8 cellular contexts compared by ENCODE assay signal in genomic region chr20:50744143-50744792, GRCh38. TPM values are rescaled to one million over a fixed set of nuclear protein-coding genes. Genes with fewer than 3 reads are reported as not detected.
DNase-seq lines count a peak whose midpoint lies in the region; ATAC-seq, FAIRE-seq and TF ChIP-seq lines count a peak whose summit lies in the region.

No MANE protein-coding gene starts in this region.

- 0 out of 4 replicates have a peak, but pooled peaks of 1 of the 3 experiments have one; percentile 9 for TF ChIP-seq CTCF in H1 (IDR thresholded peaks at IDR 0.05; ENCODE audit: control extremely low read depth in 1 of 3, insufficient read depth in 1 of 3, low read depth in 1 of 3, low read length in 3 of 3)

- DNase-seq in ELF-1 (ENCODE audit: low read depth, low spot score) (peak; percentile 94), NCI-H69 (lab: John Stamatoyannopoulos, UW) (peak; percentile 50), H1 (ENCODE audit: low read depth in 1 of 2, low spot score in 2 of 2) (peak in 1 of 2 experiments; percentile 46), putamen (ENCODE audit: low spot score) (no peak), T-helper 1 cell (no peak)
- DNase-seq in activated CD4-positive, alpha-beta T cell treated with anti-CD3 and anti-CD28 coated beads for 4 hours: no peak

- TF ChIP-seq EP300 in H1 (IDR thresholded peaks at IDR 0.05; ENCODE audit: borderline replicate concordance in 1 of 2, low read depth in 2 of 2, low read length in 2 of 2): no peak

- H3K9ac ChIP-seq in H1 (replicated peaks in 1 of 4; ENCODE audit: extremely low read depth in 1 of 4, low read depth in 3 of 4, low read length in 3 of 4) (no peak overlapping the region), mucosa of rectum (ENCODE audit: low read depth in 1 of 2, low read length in 2 of 2) (no peak overlapping the region)

- peak; percentile 23 to 45; a peak in 2 of 4 replicates for TF ChIP-seq RAD21 in H1 (IDR thresholded peaks at IDR 0.05 in 1 of 2, conservative IDR thresholded peaks at IDR 0.05 in 1 of 2; ENCODE audit: low read depth in 2 of 2, low read length in 2 of 2)

- H3K27ac ChIP-seq in H1 (ENCODE audit: low read depth, low read length): 0 out of 2 replicates have a peak overlapping the region, but pooled peaks have one; percentile 45
- peak overlapping the region; percentile 62 to 74 for H3K27ac ChIP-seq in mucosa of rectum (ENCODE audit: low read depth in 2 of 2, low read length in 2 of 2)

- no peak overlapping the region for H3K4ac ChIP-seq in H1 (replicated peaks; ENCODE audit: insufficient read length, low read depth, low read length)

- no peaks in the 10 kb centered on the region; the same call in 1 of the 2 replicates for H3K79me1 ChIP-seq in H1 (ENCODE audit: low read depth, low read length)

- H2BK20ac ChIP-seq in H1 (ENCODE audit: low read length): no peak overlapping the region

- 0 out of 2 replicates have a peak, but pooled peaks cover 1% of the 10 kb centered on the region for H3K23me2 ChIP-seq in H1 (ENCODE audit: low read depth, low read length)

- H4K8ac ChIP-seq in H1 (ENCODE audit: extremely low read depth, insufficient read depth, low read length): no peak overlapping the region

- no peak overlapping the region for H2AFZ ChIP-seq in H1 (ENCODE audit: low read length)

- H3K56ac ChIP-seq in H1 (replicated peaks; ENCODE audit: insufficient read length, low read depth, low read length): no peak overlapping the region

- no peak overlapping the region for H3K14ac ChIP-seq in H1 (ENCODE audit: insufficient read length)

- H3K79me2 ChIP-seq in H1 (ENCODE audit: control insufficient read depth in 1 of 2, insufficient read depth in 2 of 2, low read length in 2 of 2): peaks cover 0 to 50% of the 10 kb centered on the region in 2 experiments; a peak in 2 of 4 replicates

- no peak overlapping the region for H2BK15ac ChIP-seq in H1 (ENCODE audit: low read length)

- no peak overlapping the region for H3K4me2 ChIP-seq in H1 (ENCODE audit: insufficient read depth in 1 of 2, low read depth in 2 of 2, low read length in 2 of 2)

- no peak overlapping the region for H3K23ac ChIP-seq in H1 (ENCODE audit: insufficient read length)

- no peak for FAIRE-seq in H1 (lab: Jason Lieb, UNC)

- H3K9me3 ChIP-seq in H1 (ENCODE audit: insufficient read depth in 2 of 2, low read depth in 1 of 2, low read length in 1 of 2) (no peaks in the 10 kb centered on the region), mucosa of rectum (ENCODE audit: control insufficient read depth in 2 of 2, low read length in 2 of 2) (no peaks in the 10 kb centered on the region)

- POLR2A ChIA-PET in H1 (lab: Charles Lee; ENCODE audit: partially characterized antibody): interaction anchor here (0.6 to 2.5 kb wide), 4 partner anchors 10 to 86 kb away, joined by 3 to 12 read pairs (median 3); partner anchors contain the start of gene PARD6B

- no peak overlapping the region; the same call in 1 of the 2 replicates for H3K18ac ChIP-seq in H1 (ENCODE audit: extremely low read depth, low read length)

- H3K36me3 ChIP-seq in H1 (ENCODE audit: control insufficient read depth in 2 of 4, insufficient read depth in 4 of 4, low read length in 3 of 4) (peaks cover 0 to 11% (median 0%) of the 10 kb centered on the region in 4 experiments; a peak in 2 of 8 replicates), mucosa of rectum (ENCODE audit: control insufficient read depth in 2 of 2, insufficient read depth in 2 of 2, low read length in 2 of 2) (no peaks in the 10 kb centered on the region)

- peak overlapping the region; percentile 75; the same call in 1 of the 2 replicates for H2BK5ac ChIP-seq in H1 (ENCODE audit: low read depth, low read length)

- no peak for ATAC-seq in HG03159 (IDR thresholded peaks at IDR 0.05; ENCODE audit: unreplicated experiment)

- H2AK5ac ChIP-seq in H1 (ENCODE audit: low read depth, low read length): 0 out of 2 replicates have a peak overlapping the region, but pooled peaks have one; percentile 75

- 89% methylated on average over 15 of the region's 15 CpGs; no CpG with 5 or more reads in 1 of the 2 experiments for WGBS in H1 (ENCODE audit: extremely low coverage in 1 of 2, insufficient coverage in 1 of 2, insufficient read length in 1 of 2, insufficient replicate concordance in 2 of 2, low coverage in 1 of 2, low lambda C conversion rate in 2 of 2, missing lambda C conversion rate in 1 of 2), 2 experiments

- H3K4me3 ChIP-seq in H1 (ENCODE audit: extremely low read depth in 1 of 4, insufficient read depth in 2 of 4, low read depth in 3 of 4, low read length in 4 of 4) (no peak overlapping the region), mucosa of rectum (ENCODE audit: low read length in 2 of 2) (no peak overlapping the region)

- H2BK12ac ChIP-seq in H1 (ENCODE audit: low read depth, low read length): peak overlapping the region; percentile 68; the same call in 1 of the 2 replicates

- H2BK120ac ChIP-seq in H1 (replicated peaks; ENCODE audit: low read depth, low read length): no peak overlapping the region

- no peak for TF ChIP-seq POLR2A in H1 (IDR thresholded peaks at IDR 0.05; ENCODE audit: control extremely low read depth in 1 of 2, low read depth in 2 of 2, low read length in 2 of 2)

- H3K27me3 ChIP-seq in H1 (replicated peaks in 1 of 4; ENCODE audit: control insufficient read depth in 3 of 4, extremely low read depth in 1 of 4, insufficient read depth in 3 of 4, low read length in 3 of 4) (no peaks in the 10 kb centered on the region), mucosa of rectum (ENCODE audit: control insufficient read depth in 2 of 2, insufficient read depth in 2 of 2, low read length in 2 of 2) (no peaks in the 10 kb centered on the region)

- H3K4me1 ChIP-seq in H1 (replicated peaks in 1 of 4; ENCODE audit: control insufficient read depth in 3 of 4, insufficient read depth in 4 of 4, low read length in 3 of 4): peaks cover 2 to 8% (median 5%) of the 10 kb centered on the region in 4 experiments; a peak in 4 of 7 replicates
- peaks cover 19 to 40% of the 10 kb centered on the region in 2 donors for H3K4me1 ChIP-seq in mucosa of rectum (ENCODE audit: control insufficient read depth in 2 of 2, insufficient read depth in 2 of 2, low read length in 2 of 2)

- H4K5ac ChIP-seq in H1 (ENCODE audit: insufficient read length, low read depth, low read length): peak overlapping the region; percentile 39

- H4K91ac ChIP-seq in H1 (replicated peaks; ENCODE audit: insufficient read length, low read length): no peak overlapping the region

- CTCF ChIA-PET in H1 (lab: Charles Lee; ENCODE audit: partially characterized antibody): interaction anchor here (0.8 to 9.5 kb wide), 9 partner anchors 9 to 134 kb away, joined by 3 to 92 read pairs (median 4); partner anchors contain the start of gene BCAS4

- peaks cover 0 to 3% of the 10 kb centered on the region in 2 experiments for H4K20me1 ChIP-seq in H1 (replicated peaks in 1 of 2; ENCODE audit: control insufficient read depth in 1 of 2, insufficient read depth in 2 of 2, low read length in 2 of 2)

TF ChIP-seq in H1, 55 proteins besides CTCF, POLR2A, EP300 and RAD21 (continues in another document):
- TF ChIP-seq HDAC2 (IDR thresholded peaks at IDR 0.05; ENCODE audit: borderline replicate concordance in 1 of 2, low read depth in 2 of 2, low read length in 2 of 2) (no peak), SIN3A (conservative IDR thresholded peaks at IDR 0.05 in 1 of 2, IDR thresholded peaks at IDR 0.05 in 1 of 2; ENCODE audit: low read depth in 1 of 2, low read length in 2 of 2) (no peak), TAF1 (IDR thresholded peaks at IDR 0.05; ENCODE audit: low read depth, low read length) (no peak), SP1 (IDR thresholded peaks at IDR 0.05; ENCODE audit: low read depth, low read length) (no peak), CREB1 (IDR thresholded peaks at IDR 0.05) (no peak), SIX5 (IDR thresholded peaks at IDR 0.05; ENCODE audit: low read depth, low read length) (no peak), CBX5 (IDR thresholded peaks at IDR 0.05; ENCODE audit: low read depth, low read length) (no peak), SRF (IDR thresholded peaks at IDR 0.05; ENCODE audit: low read depth, low read length) (no peak), CBX8 (IDR thresholded peaks at IDR 0.05; ENCODE audit: borderline replicate concordance, low read depth, low read length) (no peak), POU5F1 (IDR thresholded peaks at IDR 0.05; ENCODE audit: low read depth, low read length) (no peak), PHF8 (conservative IDR thresholded peaks at IDR 0.05; ENCODE audit: low read depth, low read length) (no peak), SP2 (IDR thresholded peaks at IDR 0.05; ENCODE audit: low read length) (no peak)

RNA-seq across cellular contexts. Expression of gene PARD6B, which starts 12.9 kb away (rescaled TPM):
- 27.3 and 34.1 TPM in 2 replicates for total RNA-seq in H1 (2021; fragmentation: NEBNext Ultra II Directional; extraction: Animal tissue kit (Norgen Biotek cat#: 25700))
- 3.3 and 5.2 TPM in 2 replicates for polyA plus RNA-seq in H1 (2011; rRNA removed)
- polyA plus RNA-seq in H1 (2011; cell fraction: cytosol; rRNA removed): 5.0 TPM
- polyA plus RNA-seq in H1 (2011; cell fraction: nucleus; rRNA removed): 2.2 TPM
- polyA plus RNA-seq in H1 (2012, experiment 1 of 2): 3.3 to 5.1 TPM (median 3.8 TPM) in 4 replicates
- polyA plus RNA-seq in H1 (2012, experiment 2 of 2): 1.2 TPM
- 5.8 TPM for polyA plus RNA-seq in H1 (2013, experiment 1 of 2)
- 5.6 TPM for polyA plus RNA-seq in H1 (2013, experiment 2 of 2)
- polyA minus RNA-seq in H1 (2011; rRNA and poly(A)+ RNA removed): 12.2 and 13.7 TPM in 2 replicates
- polyA minus RNA-seq in H1 (2011; cell fraction: cytosol; rRNA and poly(A)+ RNA removed): 16.4 TPM
- 6.4 TPM for polyA minus RNA-seq in H1 (2011; cell fraction: nucleus; rRNA and poly(A)+ RNA removed)

RNA-seq across cellular contexts. Expression of gene BCAS4, which starts 50.6 kb away (rescaled TPM):
- 21.2 and 21.4 TPM in 2 replicates for total RNA-seq in H1 (2021; fragmentation: NEBNext Ultra II Directional; extraction: Animal tissue kit (Norgen Biotek cat#: 25700))
- 22.4 and 23.6 TPM in 2 replicates for polyA plus RNA-seq in H1 (2011; rRNA removed)
- 38.7 TPM for polyA plus RNA-seq in H1 (2011; cell fraction: cytosol; rRNA removed)
- polyA plus RNA-seq in H1 (2011; cell fraction: nucleus; rRNA removed): 30.4 TPM
- polyA plus RNA-seq in H1 (2012, experiment 1 of 2): 20.6 to 32.3 TPM (median 27.0 TPM) in 4 replicates
- polyA plus RNA-seq in H1 (2012, experiment 2 of 2): 17.8 TPM
- 9.6 TPM for polyA plus RNA-seq in H1 (2013, experiment 1 of 2)
- polyA plus RNA-seq in H1 (2013, experiment 2 of 2): 8.0 TPM
- 9.7 and 10.2 TPM in 2 replicates for polyA minus RNA-seq in H1 (2011; rRNA and poly(A)+ RNA removed)
- polyA minus RNA-seq in H1 (2011; cell fraction: cytosol; rRNA and poly(A)+ RNA removed): 10.0 TPM
- polyA minus RNA-seq in H1 (2011; cell fraction: nucleus; rRNA and poly(A)+ RNA removed): 7.3 TPM

RNA-seq across cellular contexts. Expression of gene RIPOR3, which starts 52.9 kb away (rescaled TPM):
- total RNA-seq in H1 (2021; fragmentation: NEBNext Ultra II Directional; extraction: Animal tissue kit (Norgen Biotek cat#: 25700)): 4.5 and 4.7 TPM in 2 replicates
- 3.6 and 5.6 TPM in 2 replicates for polyA plus RNA-seq in H1 (2011; rRNA removed)
- 6.9 TPM for polyA plus RNA-seq in H1 (2011; cell fraction: cytosol; rRNA removed)
- 43.0 TPM for polyA plus RNA-seq in H1 (2011; cell fraction: nucleus; rRNA removed)
- 5.7 to 7.7 TPM (median 5.9 TPM) in 4 replicates for polyA plus RNA-seq in H1 (2012, experiment 1 of 2)
- polyA plus RNA-seq in H1 (2012, experiment 2 of 2): 1.6 TPM
- 3.2 TPM for polyA plus RNA-seq in H1 (2013, experiment 1 of 2)
- polyA plus RNA-seq in H1 (2013, experiment 2 of 2): 2.5 TPM
- polyA minus RNA-seq in H1 (2011; rRNA and poly(A)+ RNA removed): 3.3 and 3.8 TPM in 2 replicates
- 3.1 TPM for polyA minus RNA-seq in H1 (2011; cell fraction: cytosol; rRNA and poly(A)+ RNA removed)
- 9.2 TPM for polyA minus RNA-seq in H1 (2011; cell fraction: nucleus; rRNA and poly(A)+ RNA removed)

Comparison
In these comparisons a context has a peak if more than half of its experiments do, and no peak if none do; other contexts are left out.
1. DNase-seq: peak in ELF-1 (single experiment) and NCI-H69 (single experiment); none in putamen (single experiment), T-helper 1 cell (0 of 5) and activated CD4-positive, alpha-beta T cell treated with anti-CD3 and anti-CD28 coated beads for 4 hours (0 of 2).